ENCODE assay signal across 3 cellular contexts in genomic region chr11:1352696-1353382, GRCh38.
TF ChIP-seq lines count a peak whose summit lies in the region.

No MANE protein-coding gene starts in this region.

TF ChIP-seq in SK-N-SH, 30 proteins besides CTCF, POLR2A, EP300 and RAD21 (continued from another document):
- no peak for TF ChIP-seq USF2 (IDR thresholded peaks at IDR 0.05; ENCODE audit: borderline replicate concordance, low read depth, low read length)
- TF ChIP-seq SMC3 (IDR thresholded peaks at IDR 0.05; ENCODE audit: low read depth, low read length), result no peak
- no peak for TF ChIP-seq NRF1 (IDR thresholded peaks at IDR 0.05; ENCODE audit: low read depth, low read length)
- TF ChIP-seq MEF2A (IDR thresholded peaks at IDR 0.05; ENCODE audit: borderline replicate concordance, low read depth), result no peak
- no peak for TF ChIP-seq MXI1 (IDR thresholded peaks at IDR 0.05; ENCODE audit: low read depth, low read length)
- TF ChIP-seq GATA2 (CRISPR knock-in tag; IDR thresholded peaks at IDR 0.05), result no peak
- no peak for TF ChIP-seq PBX3 (IDR thresholded peaks at IDR 0.05)
TF ChIP-seq in SK-N-SH: peak in this region for 0.

TF ChIP-seq in SK-N-SH treated with all-trans-retinoic acid at 6 μM for 48 hours, 23 proteins besides CTCF, POLR2A, EP300 and RAD21 (continued from another document):
- TF ChIP-seq, protein P1, sequence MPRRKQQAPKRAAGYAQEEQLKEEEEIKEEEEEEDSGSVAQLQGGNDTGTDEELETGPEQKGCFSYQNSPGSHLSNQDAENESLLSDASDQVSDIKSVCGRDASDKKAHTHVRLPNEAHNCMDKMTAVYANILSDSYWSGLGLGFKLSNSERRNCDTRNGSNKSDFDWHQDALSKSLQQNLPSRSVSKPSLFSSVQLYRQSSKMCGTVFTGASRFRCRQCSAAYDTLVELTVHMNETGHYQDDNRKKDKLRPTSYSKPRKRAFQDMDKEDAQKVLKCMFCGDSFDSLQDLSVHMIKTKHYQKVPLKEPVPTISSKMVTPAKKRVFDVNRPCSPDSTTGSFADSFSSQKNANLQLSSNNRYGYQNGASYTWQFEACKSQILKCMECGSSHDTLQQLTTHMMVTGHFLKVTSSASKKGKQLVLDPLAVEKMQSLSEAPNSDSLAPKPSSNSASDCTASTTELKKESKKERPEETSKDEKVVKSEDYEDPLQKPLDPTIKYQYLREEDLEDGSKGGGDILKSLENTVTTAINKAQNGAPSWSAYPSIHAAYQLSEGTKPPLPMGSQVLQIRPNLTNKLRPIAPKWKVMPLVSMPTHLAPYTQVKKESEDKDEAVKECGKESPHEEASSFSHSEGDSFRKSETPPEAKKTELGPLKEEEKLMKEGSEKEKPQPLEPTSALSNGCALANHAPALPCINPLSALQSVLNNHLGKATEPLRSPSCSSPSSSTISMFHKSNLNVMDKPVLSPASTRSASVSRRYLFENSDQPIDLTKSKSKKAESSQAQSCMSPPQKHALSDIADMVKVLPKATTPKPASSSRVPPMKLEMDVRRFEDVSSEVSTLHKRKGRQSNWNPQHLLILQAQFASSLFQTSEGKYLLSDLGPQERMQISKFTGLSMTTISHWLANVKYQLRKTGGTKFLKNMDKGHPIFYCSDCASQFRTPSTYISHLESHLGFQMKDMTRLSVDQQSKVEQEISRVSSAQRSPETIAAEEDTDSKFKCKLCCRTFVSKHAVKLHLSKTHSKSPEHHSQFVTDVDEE (CRISPR knock-in tag; IDR thresholded peaks at IDR 0.05), result no peak
- TF ChIP-seq ARNTL (CRISPR knock-in tag; IDR thresholded peaks at IDR 0.05; ENCODE audit: borderline replicate concordance, low read depth), result no peak
- TF ChIP-seq CSDC2 (CRISPR knock-in tag; IDR thresholded peaks at IDR 0.05), result no peak
- no peak for TF ChIP-seq TOX (CRISPR knock-in tag; IDR thresholded peaks at IDR 0.05; ENCODE audit: borderline replicate concordance)
- no peak for TF ChIP-seq ZFP30 (CRISPR knock-in tag; IDR thresholded peaks at IDR 0.05)
- TF ChIP-seq ZC3H10 (CRISPR knock-in tag; IDR thresholded peaks at IDR 0.05), result no peak
- no peak for TF ChIP-seq ZNF565 (CRISPR knock-in tag; conservative IDR thresholded peaks at IDR 0.05; ENCODE audit: low read depth)
- TF ChIP-seq ZNF8 (CRISPR knock-in tag; IDR thresholded peaks at IDR 0.05), result no peak
- TF ChIP-seq ISL1 (CRISPR knock-in tag; IDR thresholded peaks at IDR 0.05), result no peak
- no peak for TF ChIP-seq ZNF70 (CRISPR knock-in tag; IDR thresholded peaks at IDR 0.05)
- TF ChIP-seq PATZ1 (CRISPR knock-in tag; IDR thresholded peaks at IDR 0.05; ENCODE audit: borderline replicate concordance), result no peak
- no peak for TF ChIP-seq GLIS3 (CRISPR knock-in tag; IDR thresholded peaks at IDR 0.05)
- no peak for TF ChIP-seq ESRRG (CRISPR knock-in tag; IDR thresholded peaks at IDR 0.05)
- no peak for TF ChIP-seq PPARA (CRISPR knock-in tag; IDR thresholded peaks at IDR 0.05; ENCODE audit: borderline replicate concordance)
- TF ChIP-seq ZFP3 (CRISPR knock-in tag; IDR thresholded peaks at IDR 0.05), result no peak
- TF ChIP-seq RARB (CRISPR knock-in tag; IDR thresholded peaks at IDR 0.05), result no peak
- no peak for TF ChIP-seq BACH2 (CRISPR knock-in tag; IDR thresholded peaks at IDR 0.05; ENCODE audit: borderline replicate concordance)
- no peak for TF ChIP-seq CREB5 (CRISPR knock-in tag; IDR thresholded peaks at IDR 0.05; ENCODE audit: low read depth)
- no peak for TF ChIP-seq OSR1 (CRISPR knock-in tag; IDR thresholded peaks at IDR 0.05)

TF ChIP-seq in HCT116, 20 proteins besides CTCF, POLR2A, EP300 and RAD21 (continued from another document):
- TF ChIP-seq ZBTB33 (IDR thresholded peaks at IDR 0.05; ENCODE audit: extremely low read depth, insufficient replicate concordance, low read length) (no peak), ZNF274 (IDR thresholded peaks at IDR 0.05; ENCODE audit: low read depth, low read length) (no peak), SRF (IDR thresholded peaks at IDR 0.05; ENCODE audit: low read depth) (no peak), EZH2 (IDR thresholded peaks at IDR 0.05) (no peak), SP1 (IDR thresholded peaks at IDR 0.05; ENCODE audit: low read depth) (no peak)
- TF ChIP-seq, protein P2, sequence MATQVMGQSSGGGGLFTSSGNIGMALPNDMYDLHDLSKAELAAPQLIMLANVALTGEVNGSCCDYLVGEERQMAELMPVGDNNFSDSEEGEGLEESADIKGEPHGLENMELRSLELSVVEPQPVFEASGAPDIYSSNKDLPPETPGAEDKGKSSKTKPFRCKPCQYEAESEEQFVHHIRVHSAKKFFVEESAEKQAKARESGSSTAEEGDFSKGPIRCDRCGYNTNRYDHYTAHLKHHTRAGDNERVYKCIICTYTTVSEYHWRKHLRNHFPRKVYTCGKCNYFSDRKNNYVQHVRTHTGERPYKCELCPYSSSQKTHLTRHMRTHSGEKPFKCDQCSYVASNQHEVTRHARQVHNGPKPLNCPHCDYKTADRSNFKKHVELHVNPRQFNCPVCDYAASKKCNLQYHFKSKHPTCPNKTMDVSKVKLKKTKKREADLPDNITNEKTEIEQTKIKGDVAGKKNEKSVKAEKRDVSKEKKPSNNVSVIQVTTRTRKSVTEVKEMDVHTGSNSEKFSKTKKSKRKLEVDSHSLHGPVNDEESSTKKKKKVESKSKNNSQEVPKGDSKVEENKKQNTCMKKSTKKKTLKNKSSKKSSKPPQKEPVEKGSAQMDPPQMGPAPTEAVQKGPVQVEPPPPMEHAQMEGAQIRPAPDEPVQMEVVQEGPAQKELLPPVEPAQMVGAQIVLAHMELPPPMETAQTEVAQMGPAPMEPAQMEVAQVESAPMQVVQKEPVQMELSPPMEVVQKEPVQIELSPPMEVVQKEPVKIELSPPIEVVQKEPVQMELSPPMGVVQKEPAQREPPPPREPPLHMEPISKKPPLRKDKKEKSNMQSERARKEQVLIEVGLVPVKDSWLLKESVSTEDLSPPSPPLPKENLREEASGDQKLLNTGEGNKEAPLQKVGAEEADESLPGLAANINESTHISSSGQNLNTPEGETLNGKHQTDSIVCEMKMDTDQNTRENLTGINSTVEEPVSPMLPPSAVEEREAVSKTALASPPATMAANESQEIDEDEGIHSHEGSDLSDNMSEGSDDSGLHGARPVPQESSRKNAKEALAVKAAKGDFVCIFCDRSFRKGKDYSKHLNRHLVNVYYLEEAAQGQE (IDR thresholded peaks at IDR 0.05; ENCODE audit: low read depth), result no peak
